ENCODE assay signal across 23 cellular contexts in genomic region chr9:98869866-98870265, GRCh38.
"Had no signal": no experiment of that assay in that cellular context is flagged by ENCODE, and none has a peak within 500 bp of the region (broad histone marks: within the 10 kb centered on the region; RNA-seq: fewer than 3 reads in every experiment).

No MANE protein-coding gene starts in this region.

- H3K27ac Mint-ChIP-seq: activated CD4-positive, alpha-beta memory T cell treated with anti-CD3 and anti-CD28 coated beads for 36 hours; activated CD4-positive, alpha-beta T cell treated with anti-CD3 and anti-CD28 coated beads, Interleukin-2, amount 10 ng/mL, durations not matched to agents 7 days and 5 days; activated naive CD8-positive, alpha-beta T cell treated with anti-CD3 and anti-CD28 coated beads, Interleukin-2, amount 10 ng/mL, durations not matched to agents 7 days and 5 days; activated T-cell treated with anti-CD3 and anti-CD28 coated beads, Interleukin-2, amount 50 U/mL, for 72 hours; activated T-helper 2 cell treated with anti-CD3 and anti-CD28 coated beads, Interferon-gamma antibody, Interleukin-2, Interleukin-4, amounts not matched to agents 10 μg/mL and 5 μg/mL and 100 μg/mL, durations not matched to agents 14 hours and 24 hours and 36 hours had no signal

- H3K27me3 ChIP-seq: adrenal gland, SJSA1 had no signal

- H3K27ac ChIP-seq: adrenal gland, RWPE1, VCaP had no signal

- ATAC-seq: activated T-cell treated with anti-CD3 and anti-CD28 coated beads, Interleukin-2, amount 50 U/mL, for 72 hours had no signal

- H3K4me3 Mint-ChIP-seq: activated CD4-positive, alpha-beta memory T cell treated with anti-CD3 and anti-CD28 coated beads for 36 hours; activated CD4-positive, alpha-beta T cell treated with anti-CD3 and anti-CD28 coated beads, Interleukin-2, amount 10 ng/mL, durations not matched to agents 7 days and 5 days; activated naive CD8-positive, alpha-beta T cell treated with anti-CD3 and anti-CD28 coated beads, Interleukin-2, amount 10 ng/mL, durations not matched to agents 7 days and 5 days; activated T-cell treated with anti-CD3 and anti-CD28 coated beads, Interleukin-2, amount 50 U/mL, for 72 hours had no signal

- H3K9me3 Mint-ChIP-seq: activated CD4-positive, alpha-beta memory T cell treated with anti-CD3 and anti-CD28 coated beads for 36 hours; activated CD4-positive, alpha-beta T cell treated with anti-CD3 and anti-CD28 coated beads, Interleukin-2, amount 10 ng/mL, durations not matched to agents 7 days and 5 days; activated naive CD8-positive, alpha-beta T cell treated with anti-CD3 and anti-CD28 coated beads, Interleukin-2, amount 10 ng/mL, durations not matched to agents 7 days and 5 days; activated T-cell treated with anti-CD3 and anti-CD28 coated beads, Interleukin-2, amount 50 U/mL, for 72 hours; activated T-helper 2 cell treated with anti-CD3 and anti-CD28 coated beads, Interferon-gamma antibody, Interleukin-2, Interleukin-4, amounts not matched to agents 10 μg/mL and 5 μg/mL and 100 μg/mL, durations not matched to agents 14 hours and 24 hours and 36 hours had no signal

- H3K36me3 Mint-ChIP-seq: activated CD4-positive, alpha-beta memory T cell treated with anti-CD3 and anti-CD28 coated beads for 36 hours; activated naive CD8-positive, alpha-beta T cell treated with anti-CD3 and anti-CD28 coated beads, Interleukin-2, amount 10 ng/mL, durations not matched to agents 7 days and 5 days had no signal

- H3K4me1 Mint-ChIP-seq: activated CD4-positive, alpha-beta T cell treated with anti-CD3 and anti-CD28 coated beads, Interleukin-2, amount 10 ng/mL, durations not matched to agents 7 days and 5 days had no signal

- H3K4me3 ChIP-seq: adrenal gland, SJSA1 had no signal

- H3K36me3 ChIP-seq: adrenal gland, SJSA1 had no signal

- H3K9me3 ChIP-seq: adrenal gland had no signal

- DNase-seq: activated CD4-positive, alpha-beta memory T cell treated with anti-CD3 and anti-CD28 coated beads for 36 hours; activated CD4-positive, alpha-beta T cell treated with anti-CD3 and anti-CD28 coated beads, Interleukin-2, amount 10 ng/mL, durations not matched to agents 7 days and 5 days; activated CD4-positive, CD25-positive, alpha-beta regulatory T cell; activated naive CD4-positive, alpha-beta T cell treated with anti-CD3 and anti-CD28 coated beads, Interleukin-2, amount 50 U/mL, for 16 hours; activated naive CD8-positive, alpha-beta T cell treated with anti-CD3 and anti-CD28 coated beads, Interleukin-2, amount 10 ng/mL, durations not matched to agents 7 days and 5 days; activated T-cell treated with anti-CD3 and anti-CD28 coated beads, Interleukin-2, amount 50 U/mL, for 72 hours; anterior cingulate cortex; caudate nucleus; NCI-H1092; NCI-H1417; NCI-H1930; NCI-H2171; NCI-H226; NCI-H526; NCI-H82; SHP77; T-helper 2 cell; T1000 had no signal
